8 cellular contexts compared by ENCODE assay signal in genomic region chr5:141846031-141846430, GRCh38. TPM values are rescaled to one million over a fixed set of nuclear protein-coding genes. Genes with fewer than 3 reads are reported as not detected.
DNase-seq lines count a peak whose midpoint lies in the region; ATAC-seq and TF ChIP-seq lines count a peak whose summit lies in the region.

No MANE protein-coding gene starts in this region.

- ATAC-seq in left lobe of liver (no peak), GM21528 (IDR thresholded peaks at IDR 0.05; ENCODE audit: low FRiP score, unreplicated experiment) (no peak)

- H3K36me3 ChIP-seq in vagina = no peaks in the 10 kb centered on the region

- no peak overlapping the region for H3K4me3 ChIP-seq in vagina

- intact Hi-C loops in vagina (cut with DNase I) = no loop called here

- no peak for TF ChIP-seq POLR2A in vagina (IDR thresholded peaks at IDR 0.05)

- H3K4me1 ChIP-seq in vagina = peaks cover 46% of the 10 kb centered on the region

- peak; percentile 23 for DNase-seq in stimulated activated CD4-positive, alpha-beta T cell treated with anti-CD3 and anti-CD28 coated beads, Interleukin-15, amount 100 ng/mL, for 24 hours
- DNase-seq in stimulated activated CD4-positive, alpha-beta T cell treated with anti-CD3 and anti-CD28 coated beads, Interleukin-4, amount 100 ng/mL, for 1 hour = no peak
- peak; percentile 39 to 82 for DNase-seq in SHP77 (lab: John Stamatoyannopoulos, UW)
- DNase-seq in hippocampal formation (lab: John Stamatoyannopoulos, UW) = peak; percentile 75 to 81
- DNase-seq in vagina (ENCODE audit: extremely low spot score in 2 of 2) = no peak
- no peak for DNase-seq in activated effector memory CD4-positive, alpha-beta T cell treated with anti-CD3 and anti-CD28 coated beads, Interleukin-2, amount 50 U/mL, for 16 hours
- no peak for DNase-seq in left lobe of liver (ENCODE audit: low spot score)

- no peak for TF ChIP-seq CTCF in vagina (IDR thresholded peaks at IDR 0.05)

- H3K9me3 ChIP-seq in vagina = no peaks in the 10 kb centered on the region

- no peaks in the 10 kb centered on the region for H3K27me3 ChIP-seq in vagina

- H3K27ac ChIP-seq in vagina = peak overlapping the region; percentile 19

RNA-seq across cellular contexts. Expression of gene PCDH1, which starts 32.2 kb away (rescaled TPM):
- 38.8 TPM for total RNA-seq in vagina
- 33.2 TPM for total RNA-seq in left lobe of liver

Comparison
In these comparisons a context has a peak if more than half of its experiments do, and no peak if none do; other contexts are left out.
1. DNase-seq: peak in stimulated activated CD4-positive, alpha-beta T cell treated with anti-CD3 and anti-CD28 coated beads, Interleukin-15, amount 100 ng/mL, for 24 hours (single experiment), SHP77 (2 of 2) and hippocampal formation (2 of 2); none in stimulated activated CD4-positive, alpha-beta T cell treated with anti-CD3 and anti-CD28 coated beads, Interleukin-4, amount 100 ng/mL, for 1 hour (single experiment), vagina (0 of 2), activated effector memory CD4-positive, alpha-beta T cell treated with anti-CD3 and anti-CD28 coated beads, Interleukin-2, amount 50 U/mL, for 16 hours (single experiment) and left lobe of liver (single experiment).